ENCODE assay signal across 9 cellular contexts in genomic region chr17:63440127-63440769, GRCh38. TPM values are rescaled to one million over a fixed set of nuclear protein-coding genes. Genes with fewer than 3 reads are reported as not detected.
DNase-seq lines count a peak whose midpoint lies in the region; ATAC-seq lines count a peak whose summit lies in the region.
"Had no signal": no experiment of that assay in that cellular context is flagged by ENCODE, and none has a peak within 500 bp of the region (broad histone marks: within the 10 kb centered on the region; RNA-seq: fewer than 3 reads in every experiment).

No MANE protein-coding gene starts in this region.

- peak; percentile 42 for DNase-seq in activated CD4-positive, alpha-beta T cell treated with anti-CD3 and anti-CD28 coated beads, Interleukin-2, amount 10 ng/mL, durations not matched to agents 7 days and 5 days
- DNase-seq in activated CD4-positive, alpha-beta T cell treated with anti-CD3 and anti-CD28 coated beads, Interleukin-2, amount 50 U/mL, for 48 hours, result no peak
- no peak for DNase-seq in activated naive CD4-positive, alpha-beta T cell treated with anti-CD3 and anti-CD28 coated beads, Interleukin-2, amount 50 U/mL, for 72 hours (ENCODE audit: low spot score in 2 of 2)
- peak in 2 of 3 donors; percentile 20 to 33 for DNase-seq in immature natural killer cell
- DNase-seq in activated CD4-positive, CD25-positive, alpha-beta regulatory T cell treated with anti-CD3 and anti-CD28 coated beads, Interleukin-2, amount 50 U/mL, for 72 hours, result no peak
- no peak for DNase-seq in DMS 273 treated with DMSO at 0.1 percent for 48 hours (lab: John Stamatoyannopoulos, UW)

- ATAC-seq in activated naive CD4-positive, alpha-beta T cell treated with anti-CD3 and anti-CD28 coated beads, Interleukin-2, amount 50 U/mL, for 72 hours, result peak in 1 of 2 donors; percentile 23
- ATAC-seq in HG03520 (IDR thresholded peaks at IDR 0.05; ENCODE audit: unreplicated experiment), result no peak

- no peaks in the 10 kb centered on the region for H3K27me3 ChIP-seq in subcutaneous abdominal adipose tissue (ENCODE audit: control insufficient read depth in 5 of 5, insufficient read depth in 4 of 5, low read length in 5 of 5)

- peak overlapping the region in 4 of 5 donors; percentile 11 to 54 (median 34) for H3K4me3 ChIP-seq in subcutaneous abdominal adipose tissue (ENCODE audit: low read depth in 1 of 5, low read length in 5 of 5)

- no peaks in the 10 kb centered on the region for H3K9me3 ChIP-seq in subcutaneous abdominal adipose tissue (ENCODE audit: control insufficient read depth in 5 of 5, low read length in 5 of 5)

- peaks cover 11% of the 10 kb centered on the region for H3K27me3 Mint-ChIP-seq in activated CD4-positive, alpha-beta T cell treated with anti-CD3 and anti-CD28 coated beads, Interleukin-2, amount 10 ng/mL, durations not matched to agents 7 days and 5 days
- H3K27me3 Mint-ChIP-seq in immature natural killer cell (ENCODE audit: low read depth in 3 of 3), result peaks cover 6 to 7% (median 7%) of the 10 kb centered on the region in 3 donors

- H3K27ac Mint-ChIP-seq in activated CD4-positive, alpha-beta T cell treated with anti-CD3 and anti-CD28 coated beads, Interleukin-2, amount 10 ng/mL, durations not matched to agents 7 days and 5 days, result peak overlapping the region; percentile 98
- H3K27ac Mint-ChIP-seq in activated naive CD4-positive, alpha-beta T cell treated with anti-CD3 and anti-CD28 coated beads, Interleukin-2, amount 50 U/mL, for 72 hours, result peak overlapping the region; percentile 18 to 65
- H3K27ac Mint-ChIP-seq in immature natural killer cell, result peak overlapping the region; percentile 89 to 95 (median 92)

- POLR2A ChIA-PET in activated CD4-positive, alpha-beta T cell treated with anti-CD3 and anti-CD28 coated beads, Interleukin-2, amount 10 ng/mL, durations not matched to agents 7 days and 5 days (lab: Charles Lee), result no interaction called here

- peaks cover 9% of the 10 kb centered on the region for H3K36me3 Mint-ChIP-seq in activated CD4-positive, alpha-beta T cell treated with anti-CD3 and anti-CD28 coated beads, Interleukin-2, amount 10 ng/mL, durations not matched to agents 7 days and 5 days (ENCODE audit: low read depth)
- no peaks in the 10 kb centered on the region for H3K36me3 Mint-ChIP-seq in activated naive CD4-positive, alpha-beta T cell treated with anti-CD3 and anti-CD28 coated beads, Interleukin-2, amount 50 U/mL, for 72 hours
- peaks cover 0 to 4% (median 3%) of the 10 kb centered on the region in 3 donors for H3K36me3 Mint-ChIP-seq in immature natural killer cell

- peaks cover 14 to 64% (median 54%) of the 10 kb centered on the region in 5 donors for H3K4me1 ChIP-seq in subcutaneous abdominal adipose tissue (ENCODE audit: control insufficient read depth in 5 of 5, insufficient read depth in 5 of 5, low read length in 5 of 5)

- no peaks in the 10 kb centered on the region for H3K9me3 Mint-ChIP-seq in activated CD4-positive, alpha-beta T cell treated with anti-CD3 and anti-CD28 coated beads, Interleukin-2, amount 10 ng/mL, durations not matched to agents 7 days and 5 days
- H3K9me3 Mint-ChIP-seq in activated naive CD4-positive, alpha-beta T cell treated with anti-CD3 and anti-CD28 coated beads, Interleukin-2, amount 50 U/mL, for 72 hours, result no peaks in the 10 kb centered on the region
- no peaks in the 10 kb centered on the region for H3K9me3 Mint-ChIP-seq in immature natural killer cell

- H3K27ac ChIP-seq in subcutaneous abdominal adipose tissue (ENCODE audit: low read depth, low read length), result peak overlapping the region; percentile 41
- H3K27ac ChIP-seq: HL-60 had no signal

- CTCF ChIA-PET in activated CD4-positive, alpha-beta T cell treated with anti-CD3 and anti-CD28 coated beads, Interleukin-2, amount 10 ng/mL, durations not matched to agents 7 days and 5 days (lab: Charles Lee), result interaction anchor here (0.6 to 7.1 kb wide), 4 partner anchors 9 to 202 kb away, joined by 3 to 57 read pairs (median 5); no protein-coding TSS in a partner anchor

- H3K36me3 ChIP-seq in subcutaneous abdominal adipose tissue (ENCODE audit: control insufficient read depth in 5 of 5, insufficient read depth in 5 of 5, low read length in 5 of 5), result peaks cover 0 to 4% (median 0%) of the 10 kb centered on the region in 5 donors

- peak overlapping the region; percentile 57 for H3K4me3 Mint-ChIP-seq in activated CD4-positive, alpha-beta T cell treated with anti-CD3 and anti-CD28 coated beads, Interleukin-2, amount 10 ng/mL, durations not matched to agents 7 days and 5 days
- H3K4me3 Mint-ChIP-seq in immature natural killer cell, result peak overlapping the region; percentile 74 to 90 (median 77)

- H3K4me1 Mint-ChIP-seq in activated CD4-positive, alpha-beta T cell treated with anti-CD3 and anti-CD28 coated beads, Interleukin-2, amount 10 ng/mL, durations not matched to agents 7 days and 5 days, result peaks cover 50% of the 10 kb centered on the region
- peaks cover 45 to 46% of the 10 kb centered on the region in 2 donors for H3K4me1 Mint-ChIP-seq in immature natural killer cell

- H3K9ac ChIP-seq in subcutaneous abdominal adipose tissue (ENCODE audit: low read length in 5 of 5), result peak overlapping the region in 2 of 5 donors; percentile 21 to 53

RNA-seq across cellular contexts. Expression of gene CYB561, which starts 5.9 kb away (rescaled TPM):
- total RNA-seq in activated CD4-positive, alpha-beta T cell treated with anti-CD3 and anti-CD28 coated beads, Interleukin-2, amount 10 ng/mL, durations not matched to agents 7 days and 5 days, result 1 to 10 TPM; 7.9 to 9.5 TPM
- 1 to 10 TPM in 1 of 2 donors, under 1 TPM in 1; 0.27 to 2.7 TPM for total RNA-seq in activated naive CD4-positive, alpha-beta T cell treated with anti-CD3 and anti-CD28 coated beads, Interleukin-2, amount 50 U/mL, for 72 hours
- 10 to 100 TPM; 13.7 to 22.4 (median 21.0) TPM for polyA plus RNA-seq in immature natural killer cell

RNA-seq across cellular contexts. Expression of gene ACE, which starts 36.6 kb away (rescaled TPM):
- 1 to 10 TPM; 4.1 to 5.9 TPM for total RNA-seq in activated CD4-positive, alpha-beta T cell treated with anti-CD3 and anti-CD28 coated beads, Interleukin-2, amount 10 ng/mL, durations not matched to agents 7 days and 5 days
- under 1 TPM; 0.39 to 0.66 TPM for total RNA-seq in activated naive CD4-positive, alpha-beta T cell treated with anti-CD3 and anti-CD28 coated beads, Interleukin-2, amount 50 U/mL, for 72 hours
- under 1 TPM in 1 of 3 donors, not detected in 2; 0.28 TPM for polyA plus RNA-seq in immature natural killer cell

Comparison
In these comparisons a context has a peak if more than half of its experiments do, and no peak if none do; other contexts are left out.
1. DNase-seq: peak in activated CD4-positive, alpha-beta T cell treated with anti-CD3 and anti-CD28 coated beads, Interleukin-2, amount 10 ng/mL, durations not matched to agents 7 days and 5 days (single experiment) and immature natural killer cell (2 of 3); none in activated CD4-positive, alpha-beta T cell treated with anti-CD3 and anti-CD28 coated beads, Interleukin-2, amount 50 U/mL, for 48 hours (0 of 2), activated naive CD4-positive, alpha-beta T cell treated with anti-CD3 and anti-CD28 coated beads, Interleukin-2, amount 50 U/mL, for 72 hours (0 of 2), activated CD4-positive, CD25-positive, alpha-beta regulatory T cell treated with anti-CD3 and anti-CD28 coated beads, Interleukin-2, amount 50 U/mL, for 72 hours (single experiment) and DMS 273 treated with DMSO at 0.1 percent for 48 hours (single experiment).
2. H3K27ac Mint-ChIP-seq: peak in every context shown above with its lines; median percentile 98 in activated CD4-positive, alpha-beta T cell treated with anti-CD3 and anti-CD28 coated beads, Interleukin-2, amount 10 ng/mL, durations not matched to agents 7 days and 5 days; 92 in immature natural killer cell; 42 in activated naive CD4-positive, alpha-beta T cell treated with anti-CD3 and anti-CD28 coated beads, Interleukin-2, amount 50 U/mL, for 72 hours.